In genomic region chr21:33586927-33587326, GRCh38 we compare ENCODE assay signal across 15 cellular contexts. TPM values are rescaled to one million over a fixed set of nuclear protein-coding genes. Genes with fewer than 3 reads are reported as not detected.
A peak's percentile ranks its signal among the peaks of the same experiment; 100 is the strongest.
DNase-seq lines count a peak whose midpoint lies in the region; ATAC-seq and TF ChIP-seq lines count a peak whose summit lies in the region.
"Had no signal": no experiment of that assay in that cellular context is flagged by ENCODE, and none has a peak within 500 bp of the region (broad histone marks: within the 10 kb centered on the region; RNA-seq: fewer than 3 reads in every experiment).

No MANE protein-coding gene starts in this region.

- H3K9me3 Mint-ChIP-seq in CD8-positive, alpha-beta memory T cell: no peaks in the 10 kb centered on the region
- H3K9me3 Mint-ChIP-seq in HFFc6: no peaks in the 10 kb centered on the region
- H3K9me3 Mint-ChIP-seq in activated T-helper 2 cell treated with anti-CD3 and anti-CD28 coated beads, Interferon-gamma antibody, Interleukin-2, Interleukin-4, amounts not matched to agents 10 μg/mL and 5 μg/mL and 100 μg/mL, durations not matched to agents 14 hours and 24 hours and 36 hours: no peaks in the 10 kb centered on the region
- H3K9me3 Mint-ChIP-seq in naive thymus-derived CD8-positive, alpha-beta T cell: no peaks in the 10 kb centered on the region

- intact Hi-C loops in activated T-helper 2 cell treated with anti-CD3 and anti-CD28 coated beads, Interferon-gamma antibody, Interleukin-2, Interleukin-4, amounts not matched to agents 10 μg/mL and 5 μg/mL and 100 μg/mL, durations not matched to agents 14 hours and 24 hours and 36 hours (cut with micrococcal nuclease): loop anchor here (5.0 kb wide), 1 partner anchor 105 kb away; no protein-coding TSS in a partner anchor

- peaks cover 18% of the 10 kb centered on the region for H3K4me1 ChIP-seq in CD8-positive, alpha-beta memory T cell (ENCODE audit: insufficient read depth, low read length)

- no peak overlapping the region for H3K4me3 ChIP-seq in CD8-positive, alpha-beta memory T cell (ENCODE audit: low read length)

- no peak for DNase-seq in CD8-positive, alpha-beta memory T cell
- DNase-seq in HFFc6 (no peak), activated gamma-delta T cell treated with Interleukin-2 at 50 U/mL for 16 hours (no peak), COR-L47 (lab: John Stamatoyannopoulos, UW) (no peak), SW 1271 (lab: John Stamatoyannopoulos, UW) (no peak), hippocampal formation (lab: John Stamatoyannopoulos, UW) (no peak)
- no peak for DNase-seq in activated T-helper 2 cell treated with anti-CD3 and anti-CD28 coated beads, Interferon-gamma antibody, Interleukin-2, Interleukin-4, amounts not matched to agents 10 μg/mL and 5 μg/mL and 100 μg/mL, durations not matched to agents 14 hours and 24 hours and 36 hours (ENCODE audit: low spot score)
- no peak for DNase-seq in naive thymus-derived CD8-positive, alpha-beta T cell
- DNase-seq: activated CD4-positive, alpha-beta T cell treated with anti-CD3 and anti-CD28 coated beads, Interleukin-2, amount 50 U/mL, for 4 hours; cerebellar nuclear complex; GDM1; heart left ventricle; NCI-H526 treated with DMSO at 0.1 percent for 48 hours; stimulated activated CD4-positive, alpha-beta T cell treated with anti-CD3 and anti-CD28 coated beads, Interleukin-2, amount 100 ng/mL, for 48 hours; tibial artery had no signal

- peaks cover 0 to 12% (median 0%) of the 10 kb centered on the region in 3 donors for H3K36me3 Mint-ChIP-seq in CD8-positive, alpha-beta memory T cell
- H3K36me3 Mint-ChIP-seq in HFFc6 (ENCODE audit: low read depth): peaks cover 12% of the 10 kb centered on the region
- peaks cover 31% of the 10 kb centered on the region for H3K36me3 Mint-ChIP-seq in activated T-helper 2 cell treated with anti-CD3 and anti-CD28 coated beads, Interferon-gamma antibody, Interleukin-2, Interleukin-4, amounts not matched to agents 10 μg/mL and 5 μg/mL and 100 μg/mL, durations not matched to agents 14 hours and 24 hours and 36 hours (ENCODE audit: low read depth)
- peaks cover 0 to 5% (median 0%) of the 10 kb centered on the region in 3 donors for H3K36me3 Mint-ChIP-seq in naive thymus-derived CD8-positive, alpha-beta T cell

- H3K27ac ChIP-seq in CD8-positive, alpha-beta memory T cell (ENCODE audit: low read depth, low read length): no peak overlapping the region
- H3K27ac ChIP-seq: heart left ventricle, tibial artery had no signal

- peak overlapping the region in 2 of 8 donors; percentile 42 to 67 for H3K27ac Mint-ChIP-seq in CD8-positive, alpha-beta memory T cell
- peak overlapping the region; percentile 38; the same call in 1 of the 2 replicates for H3K27ac Mint-ChIP-seq in HFFc6
- peak overlapping the region; percentile 46 for H3K27ac Mint-ChIP-seq in activated T-helper 2 cell treated with anti-CD3 and anti-CD28 coated beads, Interferon-gamma antibody, Interleukin-2, Interleukin-4, amounts not matched to agents 10 μg/mL and 5 μg/mL and 100 μg/mL, durations not matched to agents 14 hours and 24 hours and 36 hours
- H3K27ac Mint-ChIP-seq in naive thymus-derived CD8-positive, alpha-beta T cell: peak overlapping the region in 4 of 10 donors; percentile 18 to 60 (median 30)

- H3K9me3 ChIP-seq in CD8-positive, alpha-beta memory T cell (ENCODE audit: low read length): no peaks in the 10 kb centered on the region
- H3K9me3 ChIP-seq: heart left ventricle, tibial artery had no signal

- H3K4me3 Mint-ChIP-seq in CD8-positive, alpha-beta memory T cell: peak overlapping the region; percentile 29 to 93 (median 69)
- H3K4me3 Mint-ChIP-seq in HFFc6: peak overlapping the region; percentile 94
- H3K4me3 Mint-ChIP-seq in activated T-helper 2 cell treated with anti-CD3 and anti-CD28 coated beads, Interferon-gamma antibody, Interleukin-2, Interleukin-4, amounts not matched to agents 10 μg/mL and 5 μg/mL and 100 μg/mL, durations not matched to agents 14 hours and 24 hours and 36 hours (ENCODE audit: low read depth): peak overlapping the region; percentile 68
- H3K4me3 Mint-ChIP-seq in naive thymus-derived CD8-positive, alpha-beta T cell: peak overlapping the region in 9 of 10 donors; percentile 42 to 89 (median 54)

- H3K36me3 ChIP-seq in CD8-positive, alpha-beta memory T cell (ENCODE audit: insufficient read depth, low read length): no peaks in the 10 kb centered on the region
- H3K36me3 ChIP-seq: tibial artery had no signal

- CTCF ChIA-PET in CD8-positive, alpha-beta memory T cell (lab: Charles Lee): no interaction called here

- ATAC-seq in naive thymus-derived CD8-positive, alpha-beta T cell: no peak
- ATAC-seq: heart left ventricle had no signal

- no peaks in the 10 kb centered on the region for H3K27me3 ChIP-seq in CD8-positive, alpha-beta memory T cell (ENCODE audit: insufficient read depth, low read length, poor library complexity, severe bottlenecking)
- H3K27me3 ChIP-seq: heart left ventricle, tibial artery had no signal

- POLR2A ChIA-PET in CD8-positive, alpha-beta memory T cell (lab: Charles Lee): no interaction called here
- POLR2A ChIA-PET in naive thymus-derived CD8-positive, alpha-beta T cell (lab: Charles Lee): interaction anchor here (0.9 kb wide), 1 partner anchor 44 kb away, joined by 3 read pairs; the partner anchor contains the start of gene SON

- TF ChIP-seq CTCF in HFFc6 (IDR thresholded peaks at IDR 0.05): no peak

- no peaks in the 10 kb centered on the region for H3K27me3 Mint-ChIP-seq in CD8-positive, alpha-beta memory T cell
- H3K27me3 Mint-ChIP-seq in HFFc6 (ENCODE audit: insufficient read depth): peaks cover 3% of the 10 kb centered on the region; the same call in 1 of the 2 replicates
- H3K27me3 Mint-ChIP-seq in activated T-helper 2 cell treated with anti-CD3 and anti-CD28 coated beads, Interferon-gamma antibody, Interleukin-2, Interleukin-4, amounts not matched to agents 10 μg/mL and 5 μg/mL and 100 μg/mL, durations not matched to agents 14 hours and 24 hours and 36 hours (ENCODE audit: low read depth): no peaks in the 10 kb centered on the region
- no peaks in the 10 kb centered on the region for H3K27me3 Mint-ChIP-seq in naive thymus-derived CD8-positive, alpha-beta T cell

- H3K4me1 Mint-ChIP-seq in CD8-positive, alpha-beta memory T cell: peaks cover 15 to 27% (median 23%) of the 10 kb centered on the region in 3 donors
- peaks cover 27% of the 10 kb centered on the region for H3K4me1 Mint-ChIP-seq in HFFc6 (ENCODE audit: low read depth)
- peaks cover 23% of the 10 kb centered on the region for H3K4me1 Mint-ChIP-seq in activated T-helper 2 cell treated with anti-CD3 and anti-CD28 coated beads, Interferon-gamma antibody, Interleukin-2, Interleukin-4, amounts not matched to agents 10 μg/mL and 5 μg/mL and 100 μg/mL, durations not matched to agents 14 hours and 24 hours and 36 hours (ENCODE audit: low read depth)
- peaks cover 10 to 16% (median 14%) of the 10 kb centered on the region in 4 donors for H3K4me1 Mint-ChIP-seq in naive thymus-derived CD8-positive, alpha-beta T cell

RNA-seq across cellular contexts. Expression of gene DONSON, which starts 1.6 kb away (rescaled TPM):
- total RNA-seq in CD8-positive, alpha-beta memory T cell: 10 to 100 TPM; 38.0 to 41.0 TPM
- 3.3 TPM for polyA plus RNA-seq in CD8-positive, alpha-beta memory T cell
- 10 to 100 TPM; 14.7 to 32.0 (median 28.6) TPM for total RNA-seq in HFFc6 (2021; fragmentation: NEBNext Ultra II Directional; extraction: Animal tissue kit (Norgen Biotek cat#: 25700))
- 40.3 and 41.7 TPM in 2 replicates for total RNA-seq in activated T-helper 2 cell treated with anti-CD3 and anti-CD28 coated beads, Interferon-gamma antibody, Interleukin-2, Interleukin-4, amounts not matched to agents 10 μg/mL and 5 μg/mL and 100 μg/mL, durations not matched to agents 14 hours and 24 hours and 36 hours
- total RNA-seq in naive thymus-derived CD8-positive, alpha-beta T cell: 10 to 100 TPM; 10.0 to 10.3 TPM
- 1 to 10 TPM; 1.9 to 4.7 (median 2.2) TPM for polyA plus RNA-seq in naive thymus-derived CD8-positive, alpha-beta T cell

RNA-seq across cellular contexts. Expression of gene SON, which starts 44.1 kb away (rescaled TPM):
- total RNA-seq in CD8-positive, alpha-beta memory T cell: 100 to 1,000 TPM; 316 to 339 TPM
- polyA plus RNA-seq in CD8-positive, alpha-beta memory T cell: 715 TPM
- 100 to 1,000 TPM; 193 to 233 (median 219) TPM for total RNA-seq in HFFc6 (2021; fragmentation: NEBNext Ultra II Directional; extraction: Animal tissue kit (Norgen Biotek cat#: 25700))
- total RNA-seq in activated T-helper 2 cell treated with anti-CD3 and anti-CD28 coated beads, Interferon-gamma antibody, Interleukin-2, Interleukin-4, amounts not matched to agents 10 μg/mL and 5 μg/mL and 100 μg/mL, durations not matched to agents 14 hours and 24 hours and 36 hours: 345 and 376 TPM in 2 replicates
- total RNA-seq in naive thymus-derived CD8-positive, alpha-beta T cell: 100 to 1,000 TPM; 493 to 510 TPM
- polyA plus RNA-seq in naive thymus-derived CD8-positive, alpha-beta T cell: 100 to 1,000 TPM; 412 to 602 (median 573) TPM

RNA-seq across cellular contexts. Expression of gene GART, which starts 45.0 kb away (rescaled TPM):
- 100 to 1,000 TPM; 194 to 196 TPM for total RNA-seq in CD8-positive, alpha-beta memory T cell
- polyA plus RNA-seq in CD8-positive, alpha-beta memory T cell: 50.9 TPM
- total RNA-seq in HFFc6 (2021; fragmentation: NEBNext Ultra II Directional; extraction: Animal tissue kit (Norgen Biotek cat#: 25700)): 10 to 100 TPM; 72.6 to 87.5 (median 80.2) TPM
- total RNA-seq in activated T-helper 2 cell treated with anti-CD3 and anti-CD28 coated beads, Interferon-gamma antibody, Interleukin-2, Interleukin-4, amounts not matched to agents 10 μg/mL and 5 μg/mL and 100 μg/mL, durations not matched to agents 14 hours and 24 hours and 36 hours: 197 and 199 TPM in 2 replicates
- total RNA-seq in naive thymus-derived CD8-positive, alpha-beta T cell: 10 to 100 TPM; 91.6 to 91.8 TPM
- 10 to 100 TPM; 40.2 to 54.4 (median 43.8) TPM for polyA plus RNA-seq in naive thymus-derived CD8-positive, alpha-beta T cell

RNA-seq across cellular contexts. Expression of gene CRYZL1, which starts 54.6 kb away (rescaled TPM):
- 10 to 100 TPM; 30.6 to 31.1 TPM for total RNA-seq in CD8-positive, alpha-beta memory T cell
- polyA plus RNA-seq in CD8-positive, alpha-beta memory T cell: 34.9 TPM
- 10 to 100 TPM; 28.0 to 32.8 (median 30.2) TPM for total RNA-seq in HFFc6 (2021; fragmentation: NEBNext Ultra II Directional; extraction: Animal tissue kit (Norgen Biotek cat#: 25700))
- total RNA-seq in activated T-helper 2 cell treated with anti-CD3 and anti-CD28 coated beads, Interferon-gamma antibody, Interleukin-2, Interleukin-4, amounts not matched to agents 10 μg/mL and 5 μg/mL and 100 μg/mL, durations not matched to agents 14 hours and 24 hours and 36 hours: 30.4 and 36.5 TPM in 2 replicates
- 10 to 100 TPM; 64.4 to 71.4 TPM for total RNA-seq in naive thymus-derived CD8-positive, alpha-beta T cell
- 10 to 100 TPM; 26.3 to 29.2 (median 27.4) TPM for polyA plus RNA-seq in naive thymus-derived CD8-positive, alpha-beta T cell

RNA-seq across cellular contexts. Expression of gene ITSN1, which starts 55.4 kb away (rescaled TPM):
- total RNA-seq in CD8-positive, alpha-beta memory T cell: 1 to 10 TPM; 4.9 to 5.5 TPM
- polyA plus RNA-seq in CD8-positive, alpha-beta memory T cell: 2.7 TPM
- total RNA-seq in HFFc6 (2021; fragmentation: NEBNext Ultra II Directional; extraction: Animal tissue kit (Norgen Biotek cat#: 25700)): 10 to 100 TPM; 47.7 to 54.8 (median 54.0) TPM
- total RNA-seq in activated T-helper 2 cell treated with anti-CD3 and anti-CD28 coated beads, Interferon-gamma antibody, Interleukin-2, Interleukin-4, amounts not matched to agents 10 μg/mL and 5 μg/mL and 100 μg/mL, durations not matched to agents 14 hours and 24 hours and 36 hours: 5.9 and 7.9 TPM in 2 replicates
- 1 to 10 TPM; 3.1 to 4.3 TPM for total RNA-seq in naive thymus-derived CD8-positive, alpha-beta T cell
- under 1 TPM; 0.15 to 0.88 (median 0.40) TPM for polyA plus RNA-seq in naive thymus-derived CD8-positive, alpha-beta T cell
